Comparison of ENCODE assay signal across 24 cellular contexts in the genomic region with DNA sequence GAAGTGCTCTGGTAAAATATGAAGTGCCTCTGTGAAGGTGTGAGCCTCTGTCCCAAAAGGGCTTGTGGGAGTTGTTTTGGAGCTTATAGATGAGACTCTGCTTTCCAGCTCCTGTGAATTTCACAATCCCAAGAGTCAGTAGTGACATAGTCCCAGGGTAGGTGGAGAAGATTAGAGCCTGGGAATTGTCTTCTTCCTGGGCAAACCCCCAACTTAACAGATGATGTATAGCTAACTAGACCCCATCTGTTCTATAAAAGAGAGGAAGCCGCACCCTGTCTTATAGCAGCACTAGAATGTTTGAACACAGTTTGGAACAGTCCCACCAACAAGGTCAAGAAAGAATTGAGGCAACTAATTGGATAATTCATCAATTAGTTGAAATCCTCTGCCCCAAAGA.
"Had no signal": no experiment of that assay in that cellular context is flagged by ENCODE, and none has a peak within 500 bp of the region (broad histone marks: within the 10 kb centered on the region; RNA-seq: fewer than 3 reads in every experiment).

No MANE protein-coding gene starts in this region.

- H3K36me3 Mint-ChIP-seq: activated naive CD8-positive, alpha-beta T cell had no signal

- H3K4me3 Mint-ChIP-seq: activated CD4-positive, alpha-beta memory T cell treated with anti-CD3 and anti-CD28 coated beads for 36 hours; activated CD4-positive, alpha-beta T cell treated with anti-CD3 and anti-CD28 coated beads, Interleukin-2, amount 10 ng/mL, durations not matched to agents 7 days and 5 days; activated naive CD4-positive, alpha-beta T cell treated with anti-CD3 and anti-CD28 coated beads for 36 hours; activated naive CD8-positive, alpha-beta T cell; activated T-helper 17 cell treated with anti-CD3 and anti-CD28 coated beads, Interleukin-2, amount 50 U/mL, for 72 hours had no signal

- H3K27ac ChIP-seq: brain microvascular endothelial cell, cardiac muscle cell, SK-N-MC, VCaP had no signal

- H3K36me3 ChIP-seq: brain microvascular endothelial cell, cardiac muscle cell had no signal

- DNase-seq: activated CD4-positive, alpha-beta memory T cell treated with anti-CD3 and anti-CD28 coated beads for 36 hours; activated CD4-positive, alpha-beta T cell treated with anti-CD3 and anti-CD28 coated beads, Interleukin-2, amount 10 ng/mL, durations not matched to agents 7 days and 5 days; activated CD4-positive, CD25-positive, alpha-beta regulatory T cell; activated gamma-delta T cell; activated naive CD4-positive, alpha-beta T cell treated with anti-CD3 and anti-CD28 coated beads for 36 hours; activated T-cell treated with anti-CD3 and anti-CD28 coated beads for 4 hours; activated T-cell treated with anti-CD3 and anti-CD28 coated beads, Interleukin-2, amount 50 U/mL, for 48 hours; brain microvascular endothelial cell; KG1; NCI-H1048; NCI-H1417; NCI-H2029 treated with DMSO at 0.1 percent for 48 hours; NCI-H345; NCI-H774; NK-92 treated with Interleukin-12 subunit alpha and Interleukin-12 subunit beta, amount 100 ng/mL, for 24 hours; RPMI8226; T-helper 1 cell had no signal

- H3K9me3 Mint-ChIP-seq: activated CD4-positive, alpha-beta memory T cell treated with anti-CD3 and anti-CD28 coated beads for 36 hours; activated CD4-positive, alpha-beta T cell treated with anti-CD3 and anti-CD28 coated beads, Interleukin-2, amount 10 ng/mL, durations not matched to agents 7 days and 5 days; activated naive CD4-positive, alpha-beta T cell treated with anti-CD3 and anti-CD28 coated beads for 36 hours; activated T-helper 17 cell treated with anti-CD3 and anti-CD28 coated beads, Interleukin-2, amount 50 U/mL, for 72 hours had no signal

- H3K27me3 ChIP-seq: brain microvascular endothelial cell, cardiac muscle cell had no signal

- H3K27me3 Mint-ChIP-seq: activated CD4-positive, alpha-beta memory T cell treated with anti-CD3 and anti-CD28 coated beads for 36 hours; activated CD4-positive, alpha-beta T cell treated with anti-CD3 and anti-CD28 coated beads, Interleukin-2, amount 10 ng/mL, durations not matched to agents 7 days and 5 days; activated naive CD8-positive, alpha-beta T cell; activated T-helper 17 cell treated with anti-CD3 and anti-CD28 coated beads, Interleukin-2, amount 50 U/mL, for 72 hours had no signal

- H3K4me1 Mint-ChIP-seq: activated CD4-positive, alpha-beta T cell treated with anti-CD3 and anti-CD28 coated beads, Interleukin-2, amount 10 ng/mL, durations not matched to agents 7 days and 5 days; activated T-helper 17 cell treated with anti-CD3 and anti-CD28 coated beads, Interleukin-2, amount 50 U/mL, for 72 hours had no signal

- H3K27ac Mint-ChIP-seq: activated CD4-positive, alpha-beta memory T cell treated with anti-CD3 and anti-CD28 coated beads for 36 hours; activated CD4-positive, alpha-beta T cell treated with anti-CD3 and anti-CD28 coated beads, Interleukin-2, amount 10 ng/mL, durations not matched to agents 7 days and 5 days; activated naive CD4-positive, alpha-beta T cell treated with anti-CD3 and anti-CD28 coated beads for 36 hours; activated naive CD8-positive, alpha-beta T cell; activated T-helper 17 cell treated with anti-CD3 and anti-CD28 coated beads, Interleukin-2, amount 50 U/mL, for 72 hours had no signal

- ATAC-seq: activated T-helper 17 cell treated with anti-CD3 and anti-CD28 coated beads, Interleukin-2, amount 50 U/mL, for 72 hours; Panc1; Right ventricle myocardium inferior had no signal

- H3K4me3 ChIP-seq: cardiac muscle cell, SK-N-MC had no signal
